In the genomic region with DNA sequence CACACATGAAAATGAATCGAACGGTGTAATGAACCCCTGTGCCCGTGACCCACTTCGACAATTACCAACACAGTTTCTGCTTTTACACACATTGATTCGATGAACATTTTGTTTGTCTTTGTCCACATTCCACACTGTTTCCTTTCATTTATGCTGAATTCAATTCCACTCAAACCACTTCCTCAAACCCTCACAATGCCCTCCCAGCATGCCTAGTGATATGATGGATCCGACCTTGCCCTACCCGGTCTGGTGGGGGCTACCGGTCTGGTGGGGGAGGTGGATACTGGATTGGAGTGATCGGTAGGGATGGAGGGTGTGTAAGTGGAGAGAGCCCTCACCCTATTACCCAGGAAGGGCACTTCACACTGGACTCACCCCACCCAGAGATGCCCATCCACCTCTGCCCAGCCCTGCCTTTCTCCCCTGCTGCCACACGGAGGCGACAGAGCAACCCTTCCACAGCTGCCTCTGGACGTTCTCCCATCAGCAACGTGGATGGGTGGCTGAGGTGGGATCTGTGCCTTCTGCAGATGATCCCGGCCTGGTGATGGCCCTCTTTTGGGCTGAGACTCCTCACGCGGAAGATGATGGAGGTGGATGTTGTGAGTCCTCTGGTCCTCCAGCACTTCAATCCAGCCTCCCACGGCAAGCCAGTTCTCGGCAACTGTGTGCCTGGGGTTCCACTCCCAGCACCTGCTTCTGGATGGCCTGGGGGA, we compare ENCODE assay signal across 1 cellular context.
TF ChIP-seq lines count a peak whose summit lies in the region.

No MANE protein-coding gene starts in this region.

TF ChIP-seq in K562, 482 proteins besides CTCF, POLR2A, EP300 and RAD21 (continued from another document and continues in another):
- TF ChIP-seq ETV1 (tag; conservative IDR thresholded peaks at IDR 0.05; ENCODE audit: low read depth) (no peak), GTF2A2 (tag; IDR thresholded peaks at IDR 0.05) (no peak), ZNF644 (tag; IDR thresholded peaks at IDR 0.05; ENCODE audit: low read depth) (no peak), CTBP1 (IDR thresholded peaks at IDR 0.05; ENCODE audit: borderline replicate concordance) (peak; percentile 65; the same call in 1 of the 2 replicates), KLF6 (CRISPR knock-in tag; IDR thresholded peaks at IDR 0.05; ENCODE audit: borderline replicate concordance) (no peak), ZNF778 (CRISPR knock-in tag; IDR thresholded peaks at IDR 0.05) (no peak), MAX (CRISPR knock-in tag; IDR thresholded peaks at IDR 0.05) (0 out of 2 replicates have a peak, but pooled peaks have one; percentile 15), ZMIZ1 (IDR thresholded peaks at IDR 0.05; ENCODE audit: low read depth in 2 of 2, low read length in 2 of 2) (no peak), CBFA2T2 (conservative IDR thresholded peaks at IDR 0.05) (no peak), CHD2 (IDR thresholded peaks at IDR 0.05; ENCODE audit: low read depth, low read length) (no peak), ZBTB33 (CRISPR knock-in tag; IDR thresholded peaks at IDR 0.05) (no peak), GATAD2A (IDR thresholded peaks at IDR 0.05) (no peak), SRF (CRISPR knock-in tag; IDR thresholded peaks at IDR 0.05) (no peak), USF1 (CRISPR knock-in tag; IDR thresholded peaks at IDR 0.05) (no peak), EZH2 (IDR thresholded peaks at IDR 0.05; ENCODE audit: borderline replicate concordance, low read depth, low read length) (no peak), MYNN (IDR thresholded peaks at IDR 0.05) (0 out of 2 replicates have a peak, but pooled peaks have one; percentile 46), MYNN (CRISPR knock-in tag; IDR thresholded peaks at IDR 0.05) (no peak), ZNF165 (CRISPR knock-in tag; IDR thresholded peaks at IDR 0.05; ENCODE audit: borderline replicate concordance) (no peak), ETS2 (tag; IDR thresholded peaks at IDR 0.05; ENCODE audit: borderline replicate concordance, poor library complexity, severe bottlenecking) (no peak), TCF7 (IDR thresholded peaks at IDR 0.05; ENCODE audit: borderline replicate concordance) (no peak), DNMT1 (IDR thresholded peaks at IDR 0.05) (no peak), BRCA1 (IDR thresholded peaks at IDR 0.05) (no peak), BRCA1 (CRISPR knock-in tag; IDR thresholded peaks at IDR 0.05) (no peak), STAG1 (CRISPR knock-in tag; IDR thresholded peaks at IDR 0.05; ENCODE audit: borderline replicate concordance) (no peak), MECOM (CRISPR knock-in tag; IDR thresholded peaks at IDR 0.05) (no peak), ZBED1 (IDR thresholded peaks at IDR 0.05) (no peak), NFRKB (IDR thresholded peaks at IDR 0.05; ENCODE audit: low read depth) (no peak), NFIX (CRISPR knock-in tag; IDR thresholded peaks at IDR 0.05; ENCODE audit: low read depth) (no peak), C11orf30 (IDR thresholded peaks at IDR 0.05; ENCODE audit: low read depth) (no peak), GABPB2 (CRISPR knock-in tag; conservative IDR thresholded peaks at IDR 0.05) (no peak), OTX1 (CRISPR knock-in tag; IDR thresholded peaks at IDR 0.05) (no peak), FOXA3 (CRISPR knock-in tag; conservative IDR thresholded peaks at IDR 0.05 in 1 of 2, IDR thresholded peaks at IDR 0.05 in 1 of 2) (0 out of 4 replicates have a peak, but pooled peaks of 1 of the 2 experiments have one; percentile 29), TOE1 (IDR thresholded peaks at IDR 0.05; ENCODE audit: borderline replicate concordance) (no peak), TOE1 (CRISPR knock-in tag; IDR thresholded peaks at IDR 0.05; ENCODE audit: borderline replicate concordance, low read depth) (no peak), ZNF785 (CRISPR knock-in tag; IDR thresholded peaks at IDR 0.05) (no peak), CBX2 (IDR thresholded peaks at IDR 0.05; ENCODE audit: insufficient read depth, low read length, poor library complexity, severe bottlenecking) (no peak), SRSF9 (IDR thresholded peaks at IDR 0.05; ENCODE audit: borderline replicate concordance, low read depth, low read length) (no peak), GTF2E2 (tag; IDR thresholded peaks at IDR 0.05) (no peak), ZNF512 (tag; IDR thresholded peaks at IDR 0.05) (no peak)
- TF ChIP-seq, protein P1, sequence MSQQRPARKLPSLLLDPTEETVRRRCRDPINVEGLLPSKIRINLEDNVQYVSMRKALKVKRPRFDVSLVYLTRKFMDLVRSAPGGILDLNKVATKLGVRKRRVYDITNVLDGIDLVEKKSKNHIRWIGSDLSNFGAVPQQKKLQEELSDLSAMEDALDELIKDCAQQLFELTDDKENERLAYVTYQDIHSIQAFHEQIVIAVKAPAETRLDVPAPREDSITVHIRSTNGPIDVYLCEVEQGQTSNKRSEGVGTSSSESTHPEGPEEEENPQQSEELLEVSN (IDR thresholded peaks at IDR 0.05; ENCODE audit: borderline replicate concordance in 1 of 2, extremely low read depth in 1 of 2, insufficient read depth in 1 of 2, insufficient read length in 1 of 2, low read depth in 1 of 2, low read length in 1 of 2, poor library complexity in 1 of 2, severe bottlenecking in 1 of 2): no peak
- TF ChIP-seq, protein P2, sequence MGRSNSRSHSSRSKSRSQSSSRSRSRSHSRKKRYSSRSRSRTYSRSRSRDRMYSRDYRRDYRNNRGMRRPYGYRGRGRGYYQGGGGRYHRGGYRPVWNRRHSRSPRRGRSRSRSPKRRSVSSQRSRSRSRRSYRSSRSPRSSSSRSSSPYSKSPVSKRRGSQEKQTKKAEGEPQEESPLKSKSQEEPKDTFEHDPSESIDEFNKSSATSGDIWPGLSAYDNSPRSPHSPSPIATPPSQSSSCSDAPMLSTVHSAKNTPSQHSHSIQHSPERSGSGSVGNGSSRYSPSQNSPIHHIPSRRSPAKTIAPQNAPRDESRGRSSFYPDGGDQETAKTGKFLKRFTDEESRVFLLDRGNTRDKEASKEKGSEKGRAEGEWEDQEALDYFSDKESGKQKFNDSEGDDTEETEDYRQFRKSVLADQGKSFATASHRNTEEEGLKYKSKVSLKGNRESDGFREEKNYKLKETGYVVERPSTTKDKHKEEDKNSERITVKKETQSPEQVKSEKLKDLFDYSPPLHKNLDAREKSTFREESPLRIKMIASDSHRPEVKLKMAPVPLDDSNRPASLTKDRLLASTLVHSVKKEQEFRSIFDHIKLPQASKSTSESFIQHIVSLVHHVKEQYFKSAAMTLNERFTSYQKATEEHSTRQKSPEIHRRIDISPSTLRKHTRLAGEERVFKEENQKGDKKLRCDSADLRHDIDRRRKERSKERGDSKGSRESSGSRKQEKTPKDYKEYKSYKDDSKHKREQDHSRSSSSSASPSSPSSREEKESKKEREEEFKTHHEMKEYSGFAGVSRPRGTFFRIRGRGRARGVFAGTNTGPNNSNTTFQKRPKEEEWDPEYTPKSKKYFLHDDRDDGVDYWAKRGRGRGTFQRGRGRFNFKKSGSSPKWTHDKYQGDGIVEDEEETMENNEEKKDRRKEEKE (IDR thresholded peaks at IDR 0.05; ENCODE audit: borderline replicate concordance in 1 of 2, control insufficient read depth in 1 of 2, low read depth in 2 of 2, low read length in 1 of 2): no peak
- TF ChIP-seq, protein P3, sequence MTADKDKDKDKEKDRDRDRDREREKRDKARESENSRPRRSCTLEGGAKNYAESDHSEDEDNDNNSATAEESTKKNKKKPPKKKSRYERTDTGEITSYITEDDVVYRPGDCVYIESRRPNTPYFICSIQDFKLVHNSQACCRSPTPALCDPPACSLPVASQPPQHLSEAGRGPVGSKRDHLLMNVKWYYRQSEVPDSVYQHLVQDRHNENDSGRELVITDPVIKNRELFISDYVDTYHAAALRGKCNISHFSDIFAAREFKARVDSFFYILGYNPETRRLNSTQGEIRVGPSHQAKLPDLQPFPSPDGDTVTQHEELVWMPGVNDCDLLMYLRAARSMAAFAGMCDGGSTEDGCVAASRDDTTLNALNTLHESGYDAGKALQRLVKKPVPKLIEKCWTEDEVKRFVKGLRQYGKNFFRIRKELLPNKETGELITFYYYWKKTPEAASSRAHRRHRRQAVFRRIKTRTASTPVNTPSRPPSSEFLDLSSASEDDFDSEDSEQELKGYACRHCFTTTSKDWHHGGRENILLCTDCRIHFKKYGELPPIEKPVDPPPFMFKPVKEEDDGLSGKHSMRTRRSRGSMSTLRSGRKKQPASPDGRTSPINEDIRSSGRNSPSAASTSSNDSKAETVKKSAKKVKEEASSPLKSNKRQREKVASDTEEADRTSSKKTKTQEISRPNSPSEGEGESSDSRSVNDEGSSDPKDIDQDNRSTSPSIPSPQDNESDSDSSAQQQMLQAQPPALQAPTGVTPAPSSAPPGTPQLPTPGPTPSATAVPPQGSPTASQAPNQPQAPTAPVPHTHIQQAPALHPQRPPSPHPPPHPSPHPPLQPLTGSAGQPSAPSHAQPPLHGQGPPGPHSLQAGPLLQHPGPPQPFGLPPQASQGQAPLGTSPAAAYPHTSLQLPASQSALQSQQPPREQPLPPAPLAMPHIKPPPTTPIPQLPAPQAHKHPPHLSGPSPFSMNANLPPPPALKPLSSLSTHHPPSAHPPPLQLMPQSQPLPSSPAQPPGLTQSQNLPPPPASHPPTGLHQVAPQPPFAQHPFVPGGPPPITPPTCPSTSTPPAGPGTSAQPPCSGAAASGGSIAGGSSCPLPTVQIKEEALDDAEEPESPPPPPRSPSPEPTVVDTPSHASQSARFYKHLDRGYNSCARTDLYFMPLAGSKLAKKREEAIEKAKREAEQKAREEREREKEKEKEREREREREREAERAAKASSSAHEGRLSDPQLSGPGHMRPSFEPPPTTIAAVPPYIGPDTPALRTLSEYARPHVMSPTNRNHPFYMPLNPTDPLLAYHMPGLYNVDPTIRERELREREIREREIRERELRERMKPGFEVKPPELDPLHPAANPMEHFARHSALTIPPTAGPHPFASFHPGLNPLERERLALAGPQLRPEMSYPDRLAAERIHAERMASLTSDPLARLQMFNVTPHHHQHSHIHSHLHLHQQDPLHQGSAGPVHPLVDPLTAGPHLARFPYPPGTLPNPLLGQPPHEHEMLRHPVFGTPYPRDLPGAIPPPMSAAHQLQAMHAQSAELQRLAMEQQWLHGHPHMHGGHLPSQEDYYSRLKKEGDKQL (CRISPR knock-in tag; IDR thresholded peaks at IDR 0.05; ENCODE audit: borderline replicate concordance): no peak
